9 cellular contexts compared by ENCODE assay signal in genomic region chr12:122028601-122029560, GRCh38. TPM values are rescaled to one million over a fixed set of nuclear protein-coding genes. Genes with fewer than 3 reads are reported as not detected.
DNase-seq lines count a peak whose midpoint lies in the region; ATAC-seq and TF ChIP-seq lines count a peak whose summit lies in the region.
"Had no signal": no experiment of that assay in that cellular context is flagged by ENCODE, and none has a peak within 500 bp of the region (broad histone marks: within the 10 kb centered on the region; RNA-seq: fewer than 3 reads in every experiment).

No MANE protein-coding gene starts in this region.

- H3K27me3 ChIP-seq in HUES6 (ENCODE audit: control insufficient read depth, insufficient read depth, low read length) (no peaks in the 10 kb centered on the region), HAP-1 (ENCODE audit: low read depth) (no peaks in the 10 kb centered on the region)

- no peak for TF ChIP-seq POLR2A in GM18505 (IDR thresholded peaks at IDR 0.05; ENCODE audit: borderline replicate concordance, extremely low read depth, insufficient read depth, insufficient read length)

- no peaks in the 10 kb centered on the region for H3K9me3 ChIP-seq in HUES6 (ENCODE audit: control insufficient read depth, insufficient read depth, low read depth, low read length)
- H3K9me3 ChIP-seq in HAP-1: no peaks in the 10 kb centered on the region

- H3K36me3 Mint-ChIP-seq in MCF 10A (ENCODE audit: insufficient read depth, unreplicated experiment): peaks cover 11% of the 10 kb centered on the region
- H3K36me3 Mint-ChIP-seq: T-cell had no signal

- H3K4me3 Mint-ChIP-seq in MCF 10A (ENCODE audit: unreplicated experiment): peak overlapping the region; percentile 31
- H3K4me3 Mint-ChIP-seq: T-cell had no signal

- peaks cover 16% of the 10 kb centered on the region for H3K4me1 ChIP-seq in HUES6 (ENCODE audit: control insufficient read depth, insufficient read depth, low read length)
- peaks cover 2% of the 10 kb centered on the region for H3K4me1 ChIP-seq in HAP-1

- H3K4me3 ChIP-seq in HUES6 (ENCODE audit: low read depth, low read length) (no peak overlapping the region), HAP-1 (no peak overlapping the region)
- H3K4me3 ChIP-seq: lung had no signal

- CTCF ChIA-PET in MCF 10A (lab: Yijun Ruan, JAX): interaction anchor here (0.6 to 1.7 kb wide), 4 partner anchors 94 to 235 kb away, joined by 3 to 8 read pairs (median 3); no protein-coding TSS in a partner anchor

- H3K36me3 ChIP-seq in HUES6 (ENCODE audit: control insufficient read depth, insufficient read depth, low read length) (no peaks in the 10 kb centered on the region), HAP-1 (replicated peaks) (peaks cover 3% of the 10 kb centered on the region; the same call in 1 of the 2 replicates)

- no peak overlapping the region for H3K27ac ChIP-seq in HUES6 (ENCODE audit: low read depth, low read length)

- peak; percentile 20 for DNase-seq in MCF 10A (ENCODE audit: unreplicated experiment)
- DNase-seq in renal cortical epithelial cell (ENCODE audit: low read depth): peak; percentile 47
- DNase-seq in NCI-H187 treated with DMSO at 0.1 percent for 48 hours (lab: John Stamatoyannopoulos, UW): no peak
- DNase-seq in HAP-1 (ENCODE audit: low spot score in 2 of 2): no peak

- intact Hi-C loops in MCF 10A (cut with micrococcal nuclease): loop anchor here (10.0 kb wide), 1 partner anchor 234 kb away; the partner anchor contains the start of gene RHOF

- BruUV-seq in MCF 10A (replicated peaks; lab: Mats Ljungman, UMichigan): no TSS peak

- H3K4me1 Mint-ChIP-seq in MCF 10A (ENCODE audit: insufficient read depth, unreplicated experiment): peaks cover 32% of the 10 kb centered on the region

- in situ Hi-C loops in HAP-1 (cut with MboI; ENCODE audit: low sequenced_read_pairs): no loop called here

- H3K27me3 Mint-ChIP-seq in MCF 10A (ENCODE audit: insufficient read depth, unreplicated experiment): no peaks in the 10 kb centered on the region

- TF ChIP-seq CTCF in MCF 10A (IDR thresholded peaks at IDR 0.05; ENCODE audit: unreplicated experiment): no peak

- H3K9ac ChIP-seq in HUES6 (ENCODE audit: low read length): peak overlapping the region; percentile 7

- H3K9me3 Mint-ChIP-seq in MCF 10A (ENCODE audit: unreplicated experiment): no peaks in the 10 kb centered on the region
- H3K9me3 Mint-ChIP-seq: T-cell had no signal

- no peak overlapping the region for H3K27ac Mint-ChIP-seq in MCF 10A (ENCODE audit: low read depth, unreplicated experiment)

- POLR2A ChIA-PET in MCF 10A (lab: Yijun Ruan, JAX): interaction anchor here (0.5 to 1.6 kb wide), 7 partner anchors 21 to 626 kb away, joined by 3 to 7 read pairs (median 4); no protein-coding TSS in a partner anchor

- ATAC-seq in GM18505 (IDR thresholded peaks at IDR 0.05; ENCODE audit: unreplicated experiment) (peak; percentile 63), HG02571 (IDR thresholded peaks at IDR 0.05; ENCODE audit: unreplicated experiment) (no peak)

RNA-seq across cellular contexts. Expression of gene BCL7A, which starts 7.2 kb away (rescaled TPM):
- 17.9 and 18.1 TPM in 2 replicates for total RNA-seq in MCF 10A (2022)
- 9.7 and 24.8 TPM in 2 replicates for total RNA-seq in renal cortical epithelial cell

RNA-seq across cellular contexts. Expression of gene MLXIP, which starts 49.7 kb away (rescaled TPM):
- total RNA-seq in MCF 10A (2022) (34.2 and 35.6 TPM in 2 replicates), renal cortical epithelial cell (16.1 and 58.8 TPM in 2 replicates)

Comparison
In these comparisons a context has a peak if more than half of its experiments do, and no peak if none do; other contexts are left out.
1. DNase-seq: peak in MCF 10A (single experiment) and renal cortical epithelial cell (single experiment); none in NCI-H187 treated with DMSO at 0.1 percent for 48 hours (single experiment) and HAP-1 (0 of 2).